In the genomic region with DNA sequence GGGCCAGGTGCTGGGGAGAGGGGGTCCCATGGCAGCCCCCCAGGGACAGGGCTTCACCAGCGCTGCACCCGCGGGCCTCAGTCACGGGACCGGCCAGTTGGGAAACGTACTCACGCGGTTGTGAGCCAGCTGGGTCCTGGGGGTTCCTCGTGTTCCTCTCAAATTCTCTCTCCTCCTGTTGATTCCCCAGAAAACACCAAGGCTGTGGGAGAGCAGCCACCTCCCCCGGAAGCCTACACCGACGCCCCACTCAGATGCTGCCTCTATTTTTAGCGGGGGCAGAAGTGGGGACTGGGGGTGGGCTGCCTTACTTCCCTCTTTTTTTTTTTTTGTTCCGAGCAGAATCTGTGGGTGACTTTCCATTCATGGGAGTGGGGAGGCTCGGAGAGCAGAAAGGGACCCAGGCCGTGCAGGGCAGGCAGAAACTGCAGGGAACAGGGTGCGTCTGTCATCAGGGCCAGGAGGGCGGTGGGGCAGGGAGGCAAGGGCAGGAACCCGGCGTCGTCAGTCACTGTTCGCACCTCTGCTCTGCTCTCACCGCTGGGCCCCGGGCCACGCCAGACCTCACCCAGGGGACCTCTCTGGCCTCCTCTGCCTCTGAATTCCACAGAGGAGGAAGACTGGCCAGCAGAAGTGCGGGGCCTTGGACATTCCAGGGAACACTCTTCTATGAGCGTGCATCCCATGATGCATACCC, we compare ENCODE assay signal across 13 cellular contexts.
DNase-seq lines count a peak whose midpoint lies in the region; ATAC-seq and TF ChIP-seq lines count a peak whose summit lies in the region.
"Had no signal": no experiment of that assay in that cellular context is flagged by ENCODE, and none has a peak within 500 bp of the region (broad histone marks: within the 10 kb centered on the region; RNA-seq: fewer than 3 reads in every experiment).

No MANE protein-coding gene starts in this region.

- peaks cover 9% of the 10 kb centered on the region; the same call in 1 of the 2 replicates for H3K9me3 ChIP-seq in OCI-LY3 (ENCODE audit: insufficient read depth, low read length)
- H3K9me3 ChIP-seq: colonic mucosa had no signal

- peak overlapping the region; percentile 78 for H3K4me3 ChIP-seq in OCI-LY3 (ENCODE audit: low read length)
- H3K4me3 ChIP-seq: colonic mucosa, GM23248 had no signal

- H4K20me1 ChIP-seq in OCI-LY3 (ENCODE audit: insufficient read depth, low read length): peaks cover 4% of the 10 kb centered on the region; the same call in 1 of the 2 replicates

- peaks cover 32% of the 10 kb centered on the region for H3K36me3 ChIP-seq in OCI-LY3 (replicated peaks; ENCODE audit: low read depth, low read length)
- H3K36me3 ChIP-seq: colonic mucosa had no signal

- peak overlapping the region; percentile 97 for H3K4me2 ChIP-seq in OCI-LY3 (ENCODE audit: low read length)

- H3K9me3 Mint-ChIP-seq in activated CD4-positive, alpha-beta T cell treated with anti-CD3 and anti-CD28 coated beads, Interleukin-2, amount 10 ng/mL, durations not matched to agents 7 days and 5 days: peaks cover 3% of the 10 kb centered on the region
- peaks cover 2% of the 10 kb centered on the region for H3K9me3 Mint-ChIP-seq in stimulated activated memory B cell treated with anti-CD40 and anti-IgM and Interleukin-4, amounts not matched to agents 10 μg/mL and 1 μg/mL and 100 μg/mL, for 72 hours
- H3K9me3 Mint-ChIP-seq: activated T-helper 2 cell treated with anti-CD3 and anti-CD28 coated beads, Interferon-gamma antibody, Interleukin-2, Interleukin-4, amounts not matched to agents 10 μg/mL and 5 μg/mL and 100 μg/mL, durations not matched to agents 14 hours and 24 hours and 36 hours had no signal

- H3K4me3 Mint-ChIP-seq in activated CD4-positive, alpha-beta T cell treated with anti-CD3 and anti-CD28 coated beads, Interleukin-2, amount 10 ng/mL, durations not matched to agents 7 days and 5 days: peak overlapping the region; percentile 50
- H3K4me3 Mint-ChIP-seq in stimulated activated memory B cell treated with anti-CD40 and anti-IgM and Interleukin-4, amounts not matched to agents 10 μg/mL and 1 μg/mL and 100 μg/mL, for 72 hours: peak overlapping the region; percentile 83

- H2AFZ ChIP-seq in OCI-LY3 (ENCODE audit: low read depth, low read length): no peak overlapping the region
- H2AFZ ChIP-seq: GM23248 had no signal

- peaks cover 45% of the 10 kb centered on the region for H3K4me1 ChIP-seq in OCI-LY3 (ENCODE audit: low read length)
- H3K4me1 ChIP-seq: colonic mucosa had no signal

- H3K27me3 Mint-ChIP-seq in activated CD4-positive, alpha-beta T cell treated with anti-CD3 and anti-CD28 coated beads, Interleukin-2, amount 10 ng/mL, durations not matched to agents 7 days and 5 days: no peaks in the 10 kb centered on the region
- H3K27me3 Mint-ChIP-seq in stimulated activated memory B cell treated with anti-CD40 and anti-IgM and Interleukin-4, amounts not matched to agents 10 μg/mL and 1 μg/mL and 100 μg/mL, for 72 hours: no peaks in the 10 kb centered on the region

- TF ChIP-seq CTCF in OCI-LY3 (IDR thresholded peaks at IDR 0.05; ENCODE audit: low read depth, low read length): no peak

- H3K27ac ChIP-seq in OCI-LY3 (ENCODE audit: low read length): peak overlapping the region; percentile 100
- H3K27ac ChIP-seq: colonic mucosa, GM23248 had no signal

- CTCF ChIA-PET in activated CD4-positive, alpha-beta T cell treated with anti-CD3 and anti-CD28 coated beads, Interleukin-2, amount 10 ng/mL, durations not matched to agents 7 days and 5 days (lab: Charles Lee): interaction anchor here (1.2 kb wide), 1 partner anchor 9 kb away, joined by 4 read pairs; no protein-coding TSS in a partner anchor

- H3K27ac Mint-ChIP-seq in activated CD4-positive, alpha-beta T cell treated with anti-CD3 and anti-CD28 coated beads, Interleukin-2, amount 10 ng/mL, durations not matched to agents 7 days and 5 days: peak overlapping the region; percentile 88
- H3K27ac Mint-ChIP-seq in stimulated activated memory B cell treated with anti-CD40 and anti-IgM and Interleukin-4, amounts not matched to agents 10 μg/mL and 1 μg/mL and 100 μg/mL, for 72 hours: peak overlapping the region; percentile 93

- POLR2A ChIA-PET in activated CD4-positive, alpha-beta T cell treated with anti-CD3 and anti-CD28 coated beads, Interleukin-2, amount 10 ng/mL, durations not matched to agents 7 days and 5 days (lab: Charles Lee): no interaction called here

- H3K79me2 ChIP-seq in OCI-LY3 (ENCODE audit: low read length): peaks cover 52% of the 10 kb centered on the region

- peaks cover 55% of the 10 kb centered on the region for H3K36me3 Mint-ChIP-seq in activated CD4-positive, alpha-beta T cell treated with anti-CD3 and anti-CD28 coated beads, Interleukin-2, amount 10 ng/mL, durations not matched to agents 7 days and 5 days (ENCODE audit: low read depth)
- peaks cover 55% of the 10 kb centered on the region for H3K36me3 Mint-ChIP-seq in stimulated activated memory B cell treated with anti-CD40 and anti-IgM and Interleukin-4, amounts not matched to agents 10 μg/mL and 1 μg/mL and 100 μg/mL, for 72 hours

- no peak for ATAC-seq in stimulated activated memory B cell treated with anti-CD40 and anti-IgM and Interleukin-4, amounts not matched to agents 10 μg/mL and 1 μg/mL and 100 μg/mL, for 72 hours
- ATAC-seq in HG03095 (IDR thresholded peaks at IDR 0.05; ENCODE audit: unreplicated experiment): no peak

- peak overlapping the region; percentile 85 for H3K9ac ChIP-seq in OCI-LY3 (ENCODE audit: low read length)
- H3K9ac ChIP-seq: GM23248 had no signal

- no peaks in the 10 kb centered on the region for H3K27me3 ChIP-seq in OCI-LY3 (ENCODE audit: low read depth, low read length)
- H3K27me3 ChIP-seq: colonic mucosa had no signal

- peaks cover 84% of the 10 kb centered on the region for H3K4me1 Mint-ChIP-seq in activated CD4-positive, alpha-beta T cell treated with anti-CD3 and anti-CD28 coated beads, Interleukin-2, amount 10 ng/mL, durations not matched to agents 7 days and 5 days
- H3K4me1 Mint-ChIP-seq in stimulated activated memory B cell treated with anti-CD40 and anti-IgM and Interleukin-4, amounts not matched to agents 10 μg/mL and 1 μg/mL and 100 μg/mL, for 72 hours: peaks cover 94% of the 10 kb centered on the region

- DNase-seq in activated CD4-positive, alpha-beta T cell treated with anti-CD3 and anti-CD28 coated beads, Interleukin-2, amount 10 ng/mL, durations not matched to agents 7 days and 5 days: no peak
- no peak for DNase-seq in activated CD4-positive, alpha-beta T cell treated with anti-CD3 and anti-CD28 coated beads, Interleukin-2, amount 50 U/mL, for 1 hour
- DNase-seq in germinal center (ENCODE audit: low spot score): peak; percentile 48
- DNase-seq in NCI-H446 (lab: John Stamatoyannopoulos, UW): no peak
- no peak for DNase-seq in SIG-M5 treated with dmso at 0.1 percent for 504 hours (lab: John Stamatoyannopoulos, UW; ENCODE audit: unreplicated experiment)
- DNase-seq: colonic mucosa, EL, GM23248, kidney glomerular epithelial cell had no signal
